ENCODE assay signal across 38 cellular contexts in the genomic region with DNA sequence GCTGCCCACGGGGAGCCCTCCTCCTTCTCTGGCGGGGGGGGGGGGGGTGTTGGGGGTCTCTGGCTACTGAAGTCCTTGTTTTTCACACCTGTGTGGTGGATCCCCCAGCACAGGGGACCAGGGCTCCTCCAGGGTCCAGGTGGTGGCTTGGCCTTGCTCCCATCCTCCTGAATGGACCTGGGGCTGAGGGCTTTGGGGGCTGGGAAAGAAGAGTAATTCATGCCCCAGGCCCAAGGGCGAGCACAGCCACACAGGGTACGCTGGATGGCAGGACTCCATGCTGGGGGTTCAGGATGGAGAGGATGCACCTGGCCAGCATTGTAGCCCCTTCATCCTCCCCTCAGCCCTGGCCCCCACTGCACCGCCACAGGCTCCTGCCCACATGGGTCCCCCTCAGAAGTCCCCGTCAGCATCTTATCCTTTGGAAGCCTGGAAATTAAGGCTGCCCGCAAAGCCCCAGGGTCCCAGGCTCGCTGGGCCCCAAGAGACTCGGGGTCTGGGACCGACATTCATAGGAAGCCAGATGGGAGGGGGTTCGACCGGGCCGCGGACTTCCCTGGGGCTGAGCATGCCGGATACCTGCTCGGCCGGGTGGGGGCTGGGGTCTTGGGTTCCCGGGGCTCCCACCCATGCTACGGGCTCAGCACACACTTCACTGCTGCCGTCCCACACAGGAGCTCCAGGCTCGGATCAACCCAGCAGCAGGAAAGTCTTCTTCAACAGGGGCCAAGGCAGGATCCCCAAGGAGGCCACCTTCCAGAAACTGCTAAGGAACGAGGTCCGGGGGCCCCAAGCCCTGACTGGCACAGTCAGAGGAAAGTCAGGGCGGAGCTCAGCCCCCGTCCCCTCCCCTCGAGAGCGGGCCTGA. TPM values are rescaled to one million over a fixed set of nuclear protein-coding genes. Genes with fewer than 3 reads are reported as not detected.
DNase-seq lines count a peak whose midpoint lies in the region; ATAC-seq and TF ChIP-seq lines count a peak whose summit lies in the region.
"Had no signal": no experiment of that assay in that cellular context is flagged by ENCODE, and none has a peak within 500 bp of the region (broad histone marks: within the 10 kb centered on the region; RNA-seq: fewer than 3 reads in every experiment).

No MANE protein-coding gene starts in this region.

- H3K27me3 Mint-ChIP-seq in CD4-positive, alpha-beta memory T cell = peaks cover 2 to 5% of the 10 kb centered on the region in 2 donors

- intact Hi-C loops in CD4-positive, alpha-beta memory T cell (cut with micrococcal nuclease) = no loop called here

- H3K9me3 Mint-ChIP-seq in CD4-positive, alpha-beta memory T cell = no peaks in the 10 kb centered on the region
- no peaks in the 10 kb centered on the region for H3K9me3 Mint-ChIP-seq in stimulated activated effector memory CD8-positive, alpha-beta T cell treated with anti-CD3 and anti-CD28 coated beads, Interleukin-12 subunit alpha, Interleukin-12 subunit beta, amount 100 ng/mL, for 72 hours
- H3K9me3 Mint-ChIP-seq: activated naive CD4-positive, alpha-beta T cell treated with anti-CD3 and anti-CD28 coated beads for 36 hours; activated T-cell treated with anti-CD3 and anti-CD28 coated beads, Interleukin-2, amount 50 U/mL, for 72 hours; dendritic cell treated with granulocyte-macrophage colony-stimulating factor and Interleukin-4, amounts not matched to agents 40 ng/mL and 50 ng/mL, for 4 days; naive thymus-derived CD4-positive, alpha-beta T cell; stimulated activated naive CD8-positive, alpha-beta T cell treated with anti-CD3 and anti-CD28 coated beads, Interleukin-15, amount 100 ng/mL, for 72 hours had no signal

- TF ChIP-seq POLR2A in suprapubic skin (IDR thresholded peaks at IDR 0.05) = no peak

- TF ChIP-seq CTCF in suprapubic skin (IDR thresholded peaks at IDR 0.05) = no peak

- H3K4me3 Mint-ChIP-seq in CD4-positive, alpha-beta memory T cell = no peak overlapping the region
- H3K4me3 Mint-ChIP-seq in stimulated activated effector memory CD8-positive, alpha-beta T cell treated with anti-CD3 and anti-CD28 coated beads, Interleukin-12 subunit alpha, Interleukin-12 subunit beta, amount 100 ng/mL, for 72 hours = no peak overlapping the region
- H3K4me3 Mint-ChIP-seq: activated naive CD4-positive, alpha-beta T cell treated with anti-CD3 and anti-CD28 coated beads for 36 hours; activated T-cell treated with anti-CD3 and anti-CD28 coated beads, Interleukin-2, amount 50 U/mL, for 72 hours; dendritic cell treated with granulocyte-macrophage colony-stimulating factor and Interleukin-4, amounts not matched to agents 40 ng/mL and 50 ng/mL, for 4 days; naive thymus-derived CD4-positive, alpha-beta T cell; stimulated activated naive CD8-positive, alpha-beta T cell treated with anti-CD3 and anti-CD28 coated beads, Interleukin-15, amount 100 ng/mL, for 72 hours had no signal

- no peaks in the 10 kb centered on the region for H3K4me1 ChIP-seq in suprapubic skin
- no peaks in the 10 kb centered on the region for H3K4me1 ChIP-seq in CD4-positive, alpha-beta memory T cell (ENCODE audit: insufficient read depth, low read length)
- H3K4me1 ChIP-seq: thyroid gland had no signal

- POLR2A ChIA-PET in CD4-positive, alpha-beta memory T cell (lab: Charles Lee; ENCODE audit: partially characterized antibody) = no interaction called here

- H3K4me3 ChIP-seq in suprapubic skin = no peak overlapping the region
- H3K4me3 ChIP-seq in CD4-positive, alpha-beta memory T cell (ENCODE audit: low read length in 2 of 2) = no peak overlapping the region
- H3K4me3 ChIP-seq: smooth muscle cell, thyroid gland had no signal

- TF ChIP-seq EP300 in suprapubic skin (IDR thresholded peaks at IDR 0.05) = no peak

- H3K4me1 Mint-ChIP-seq in CD4-positive, alpha-beta memory T cell = peaks cover 0 to 1% (median under 1%) of the 10 kb centered on the region in 4 donors
- peaks cover 7% of the 10 kb centered on the region for H3K4me1 Mint-ChIP-seq in stimulated activated effector memory CD8-positive, alpha-beta T cell treated with anti-CD3 and anti-CD28 coated beads, Interleukin-12 subunit alpha, Interleukin-12 subunit beta, amount 100 ng/mL, for 72 hours

- no peak overlapping the region for H3K27ac Mint-ChIP-seq in CD4-positive, alpha-beta memory T cell
- H3K27ac Mint-ChIP-seq in stimulated activated effector memory CD8-positive, alpha-beta T cell treated with anti-CD3 and anti-CD28 coated beads, Interleukin-12 subunit alpha, Interleukin-12 subunit beta, amount 100 ng/mL, for 72 hours = no peak overlapping the region
- H3K27ac Mint-ChIP-seq: activated naive CD4-positive, alpha-beta T cell treated with anti-CD3 and anti-CD28 coated beads for 36 hours; activated T-cell treated with anti-CD3 and anti-CD28 coated beads, Interleukin-2, amount 50 U/mL, for 72 hours; dendritic cell treated with granulocyte-macrophage colony-stimulating factor and Interleukin-4, amounts not matched to agents 40 ng/mL and 50 ng/mL, for 4 days; naive thymus-derived CD4-positive, alpha-beta T cell; stimulated activated naive CD8-positive, alpha-beta T cell treated with anti-CD3 and anti-CD28 coated beads, Interleukin-15, amount 100 ng/mL, for 72 hours had no signal

- no peak overlapping the region for H3K27ac ChIP-seq in suprapubic skin
- H3K27ac ChIP-seq in CD4-positive, alpha-beta memory T cell (ENCODE audit: low read depth, low read length) = no peak overlapping the region
- H3K27ac ChIP-seq: 22Rv1, C4-2B, thyroid gland, VCaP had no signal

- H3K27me3 ChIP-seq in suprapubic skin = peaks cover 60% of the 10 kb centered on the region
- H3K27me3 ChIP-seq in CD4-positive, alpha-beta memory T cell (ENCODE audit: insufficient read depth, low read length) = no peaks in the 10 kb centered on the region
- H3K27me3 ChIP-seq: thyroid gland had no signal

- no peaks in the 10 kb centered on the region for H3K36me3 ChIP-seq in suprapubic skin
- H3K36me3 ChIP-seq in CD4-positive, alpha-beta memory T cell (ENCODE audit: insufficient read depth, low read length) = no peaks in the 10 kb centered on the region
- H3K36me3 ChIP-seq: thyroid gland had no signal

- 69% methylated on average over 10 of the region's 27 CpGs for WGBS in suprapubic skin

- ATAC-seq in left lobe of liver (no peak), GM18511 (IDR thresholded peaks at IDR 0.05; ENCODE audit: unreplicated experiment) (no peak)
- no peak for ATAC-seq in stimulated activated effector memory CD8-positive, alpha-beta T cell treated with anti-CD3 and anti-CD28 coated beads, Interleukin-12 subunit alpha, Interleukin-12 subunit beta, amount 100 ng/mL, for 72 hours
- ATAC-seq: activated T-cell treated with anti-CD3 and anti-CD28 coated beads, Interleukin-2, amount 50 U/mL, for 72 hours; naive thymus-derived CD4-positive, alpha-beta T cell; Panc1; stimulated activated naive CD8-positive, alpha-beta T cell treated with anti-CD3 and anti-CD28 coated beads, Interleukin-15, amount 100 ng/mL, for 72 hours had no signal

- CTCF ChIA-PET in CD4-positive, alpha-beta memory T cell (lab: Charles Lee; ENCODE audit: partially characterized antibody) = no interaction called here

- H3K9me3 ChIP-seq in suprapubic skin = no peaks in the 10 kb centered on the region
- H3K9me3 ChIP-seq in CD4-positive, alpha-beta memory T cell (ENCODE audit: control insufficient read depth in 1 of 2, low read length in 2 of 2) = no peaks in the 10 kb centered on the region
- H3K9me3 ChIP-seq: thyroid gland had no signal

- no peaks in the 10 kb centered on the region for H3K36me3 Mint-ChIP-seq in CD4-positive, alpha-beta memory T cell
- no peaks in the 10 kb centered on the region for H3K36me3 Mint-ChIP-seq in stimulated activated effector memory CD8-positive, alpha-beta T cell treated with anti-CD3 and anti-CD28 coated beads, Interleukin-12 subunit alpha, Interleukin-12 subunit beta, amount 100 ng/mL, for 72 hours
- H3K36me3 Mint-ChIP-seq: naive thymus-derived CD4-positive, alpha-beta T cell had no signal

- DNase-seq in activated CD4-positive, alpha-beta T cell treated with anti-CD3 and anti-CD28 coated beads for 1 hour = peak; percentile 5
- DNase-seq in activated CD4-positive, alpha-beta T cell treated with anti-CD3 and anti-CD28 coated beads, Interleukin-2, amount 50 U/mL, for 1 hour = no peak
- peak; percentile 40 for DNase-seq in activated CD8-positive, alpha-beta memory T cell treated with anti-CD3 and anti-CD28 coated beads for 24 hours
- peak; percentile 35 for DNase-seq in left lobe of liver (ENCODE audit: low spot score)
- peak; percentile 49 to 76 for DNase-seq in suprapubic skin (ENCODE audit: low spot score in 2 of 2)
- DNase-seq in CD4-positive, alpha-beta memory T cell = no peak
- no peak for DNase-seq in stimulated activated effector memory CD8-positive, alpha-beta T cell treated with anti-CD3 and anti-CD28 coated beads, Interleukin-12 subunit alpha, Interleukin-12 subunit beta, amount 100 ng/mL, for 72 hours (ENCODE audit: low spot score in 2 of 2)
- DNase-seq: activated CD4-positive, alpha-beta T cell treated with anti-CD3 and anti-CD28 coated beads for 48 hours; activated naive CD4-positive, alpha-beta T cell treated with anti-CD3 and anti-CD28 coated beads for 36 hours; activated T-cell treated with anti-CD3 and anti-CD28 coated beads, Interleukin-2, amount 50 U/mL, for 72 hours; Calu3; central memory CD4-positive, alpha-beta T cell; DND-41; GF-D8; GOT3; midbrain; naive thymus-derived CD4-positive, alpha-beta T cell; NCI-H2107; NCI-H345; NCI-H748 treated with DMSO at 0.1 percent for 48 hours; stimulated activated CD8-positive, alpha-beta memory T cell treated with anti-CD3 and anti-CD28 coated beads, Interleukin-4, amount 100 ng/mL, for 48 hours; SW 1271; thyroid gland had no signal

RNA-seq across cellular contexts. Expression of a gene that starts 49.0 kb away (rescaled TPM):
- not detected for total RNA-seq in left lobe of liver
- total RNA-seq in suprapubic skin = not detected
- total RNA-seq in CD4-positive, alpha-beta memory T cell = not detected
- not detected for polyA plus RNA-seq in CD4-positive, alpha-beta memory T cell
- total RNA-seq: activated CD8-positive, alpha-beta memory T cell treated with anti-CD3 and anti-CD28 coated beads for 36 hours; activated naive CD4-positive, alpha-beta T cell treated with anti-CD3 and anti-CD28 coated beads for 36 hours; activated T-cell treated with anti-CD3 and anti-CD28 coated beads, Interleukin-2, amount 50 U/mL, for 72 hours; Calu3; HT-29; lower leg skin; naive thymus-derived CD4-positive, alpha-beta T cell; omental fat pad; renal cortical epithelial cell; smooth muscle cell had no signal
- polyA plus RNA-seq: adipose tissue; esophagus; naive thymus-derived CD4-positive, alpha-beta T cell; smooth muscle cell had no signal

Comparison
In these comparisons a context has a peak if more than half of its experiments do, and no peak if none do; other contexts are left out.
1. DNase-seq: peak in activated CD4-positive, alpha-beta T cell treated with anti-CD3 and anti-CD28 coated beads for 1 hour (single experiment), activated CD8-positive, alpha-beta memory T cell treated with anti-CD3 and anti-CD28 coated beads for 24 hours (single experiment), left lobe of liver (single experiment) and suprapubic skin (2 of 2); none in activated CD4-positive, alpha-beta T cell treated with anti-CD3 and anti-CD28 coated beads, Interleukin-2, amount 50 U/mL, for 1 hour (single experiment), CD4-positive, alpha-beta memory T cell (0 of 5) and stimulated activated effector memory CD8-positive, alpha-beta T cell treated with anti-CD3 and anti-CD28 coated beads, Interleukin-12 subunit alpha, Interleukin-12 subunit beta, amount 100 ng/mL, for 72 hours (0 of 2).